2 cellular contexts compared by ENCODE assay signal in the genomic region with DNA sequence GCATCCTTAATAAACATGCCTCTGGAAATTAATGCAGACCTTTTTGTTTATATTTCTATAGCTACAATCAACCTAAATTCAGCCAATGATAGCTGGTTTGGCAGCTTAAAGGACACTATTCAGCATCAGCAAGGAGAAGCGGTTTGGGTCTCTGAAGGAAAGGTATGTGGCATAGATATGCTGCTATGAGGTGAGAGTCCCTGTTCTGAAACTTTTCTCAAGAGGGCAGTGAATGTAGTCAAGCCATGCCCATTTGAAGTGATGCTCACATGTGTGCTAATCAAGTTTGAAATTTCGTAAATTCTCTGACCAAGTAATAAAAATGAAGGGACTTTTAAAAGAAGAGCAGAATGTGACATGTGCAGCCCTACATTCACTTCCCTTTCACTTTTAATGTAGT.
TF ChIP-seq lines count a peak whose summit lies in the region.

No MANE protein-coding gene starts in this region.

TF ChIP-seq in HepG2, 621 proteins besides CTCF, POLR2A, EP300 and RAD21:
- TF ChIP-seq ZNF12 (CRISPR knock-in tag; IDR thresholded peaks at IDR 0.05) (peak; percentile 97), MEIS2 (CRISPR knock-in tag; IDR thresholded peaks at IDR 0.05) (no peak)
- TF ChIP-seq, protein P1, sequence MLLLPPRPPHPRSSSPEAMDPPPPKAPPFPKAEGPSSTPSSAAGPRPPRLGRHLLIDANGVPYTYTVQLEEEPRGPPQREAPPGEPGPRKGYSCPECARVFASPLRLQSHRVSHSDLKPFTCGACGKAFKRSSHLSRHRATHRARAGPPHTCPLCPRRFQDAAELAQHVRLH (CRISPR knock-in tag; IDR thresholded peaks at IDR 0.05; ENCODE audit: borderline replicate concordance, low read depth), result no peak

TF ChIP-seq in K562, 482 proteins besides CTCF, POLR2A, EP300 and RAD21:
- no peak for TF ChIP-seq JUNB (CRISPR knock-in tag; conservative IDR thresholded peaks at IDR 0.05)
- peak; percentile 89; the same call in 1 of the 2 replicates for TF ChIP-seq ZNF12 (CRISPR knock-in tag; IDR thresholded peaks at IDR 0.05)
